In the genomic region with DNA sequence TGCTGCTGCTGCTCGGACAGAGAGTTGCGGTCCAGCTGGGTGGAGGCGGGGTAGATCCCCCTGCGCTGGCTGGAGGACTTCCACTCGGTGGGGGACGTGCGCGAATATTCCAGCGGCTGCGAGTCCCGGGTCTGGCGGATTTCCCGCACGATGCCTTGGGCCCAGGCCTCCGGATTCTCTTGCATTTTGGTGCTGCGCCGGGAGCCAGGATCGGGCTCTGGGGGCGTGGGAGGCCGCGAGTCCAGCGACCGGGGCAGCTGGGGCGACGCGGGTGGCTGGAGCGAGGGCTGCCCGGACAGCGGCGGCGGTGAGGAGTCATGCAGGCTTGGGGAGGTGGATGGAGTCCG, we compare ENCODE assay signal across 25 cellular contexts. TPM values are rescaled to one million over a fixed set of nuclear protein-coding genes. Genes with fewer than 3 reads are reported as not detected.
DNase-seq lines count a peak whose midpoint lies in the region; ATAC-seq, FAIRE-seq and TF ChIP-seq lines count a peak whose summit lies in the region.
"Had no signal": no experiment of that assay in that cellular context is flagged by ENCODE, and none has a peak within 500 bp of the region (broad histone marks: within the 10 kb centered on the region; RNA-seq: fewer than 3 reads in every experiment).

No MANE protein-coding gene starts in this region.

- FAIRE-seq in kidney (lab: Jason Lieb, UNC) (no peak), urothelium cell line (lab: Jason Lieb, UNC) (no peak)
- FAIRE-seq: A204.1, GM12878, GM19239, HTR-8/SVneo had no signal

- H4K20me1 ChIP-seq in GM23338 (replicated peaks; ENCODE audit: insufficient read depth): no peaks in the 10 kb centered on the region

- H3K27ac ChIP-seq in GM23338 (ENCODE audit: low read depth) (no peak overlapping the region), kidney (ENCODE audit: low read depth in 2 of 2, low read length in 2 of 2) (no peak overlapping the region), spleen (no peak overlapping the region), foreskin keratinocyte (no peak overlapping the region)

- ATAC-seq in GM23338: no peak
- ATAC-seq in HG03460 (IDR thresholded peaks at IDR 0.05; ENCODE audit: unreplicated experiment): no peak
- no peak for ATAC-seq in foreskin keratinocyte
- ATAC-seq: GM12878 had no signal

- H3K9me2 ChIP-seq in GM23338 (ENCODE audit: insufficient read depth): 0 out of 2 replicates have a peak, but pooled peaks cover 4% of the 10 kb centered on the region

- H3F3A ChIP-seq in GM23338 (replicated peaks; ENCODE audit: low read depth): no peaks in the 10 kb centered on the region

- intact Hi-C loops in kidney (cut with DNase I): no loop called here
- intact Hi-C loops in spleen (cut with DNase I; ENCODE audit: low total_unique reads): no loop called here

- 84 to 94% (median 90%) methylated on average over 31 to 32 of the region's 32 CpGs for WGBS in spleen, 5 donors

- H3K27ac Mint-ChIP-seq in GM23338: no peak overlapping the region
- H3K27ac Mint-ChIP-seq: CD4-positive, CD25-positive, alpha-beta regulatory T cell; CD8-positive, alpha-beta memory T cell had no signal

- H3K9me3 Mint-ChIP-seq in GM23338: no peaks in the 10 kb centered on the region; the same call in 2 of the 3 replicates

- TF ChIP-seq CTCF in GM23338 (conservative IDR thresholded peaks at IDR 0.05; ENCODE audit: low read depth in 2 of 2) (no peak), kidney (IDR thresholded peaks at IDR 0.05; ENCODE audit: borderline replicate concordance, extremely low read depth, insufficient read depth) (no peak), spleen (IDR thresholded peaks at IDR 0.05 in 8 of 11, conservative IDR thresholded peaks at IDR 0.05 in 3 of 11) (no peak), foreskin keratinocyte (conservative IDR thresholded peaks at IDR 0.05) (no peak)

- H3K36me3 ChIP-seq in GM23338 (ENCODE audit: insufficient read depth) (no peaks in the 10 kb centered on the region), H7 (replicated peaks; ENCODE audit: control insufficient read depth, insufficient read depth, low read length) (no peaks in the 10 kb centered on the region), kidney (ENCODE audit: control insufficient read depth in 1 of 2, insufficient read depth in 2 of 2, low read length in 2 of 2) (no peaks in the 10 kb centered on the region), spleen (no peaks in the 10 kb centered on the region)
- H3K36me3 ChIP-seq: BE2C had no signal

- TF ChIP-seq POLR2A in spleen (IDR thresholded peaks at IDR 0.05): no peak

- DNase-seq in GM23338 (ENCODE audit: low spot score): peak; percentile 2
- DNase-seq in H7: peak; percentile 6
- peak; percentile 70 for DNase-seq in kidney
- DNase-seq in spleen: peak; percentile 71
- DNase-seq in urothelium cell line (ENCODE audit: low spot score): no peak
- no peak for DNase-seq in foreskin keratinocyte
- DNase-seq: ACHN; BE2C; C1 segment of cervical spinal cord; CD4-positive, CD25-positive, alpha-beta regulatory T cell; CD8-positive, alpha-beta memory T cell; COR-L47; DMS 273 treated with DMSO at 0.1 percent for 48 hours; DMS53; DND-41; EL; HCEC 1CT had no signal

- peaks cover 1% of the 10 kb centered on the region for H3K27me3 Mint-ChIP-seq in GM23338 (ENCODE audit: insufficient read depth, low read depth, poor library complexity)
- H3K27me3 Mint-ChIP-seq: CD4-positive, CD25-positive, alpha-beta regulatory T cell; CD8-positive, alpha-beta memory T cell; IgD-negative memory B cell had no signal

- no peak overlapping the region for H3K9ac ChIP-seq in kidney (ENCODE audit: low read length in 2 of 2)

- peaks cover 0 to under 1% of the 10 kb centered on the region in 2 donors for H3K9me3 ChIP-seq in kidney (ENCODE audit: control insufficient read depth in 1 of 2, low read length in 2 of 2)
- peaks cover 0 to 12% (median 5%) of the 10 kb centered on the region in 8 donors for H3K9me3 ChIP-seq in spleen
- H3K9me3 ChIP-seq: BE2C had no signal

- H3K4me2 ChIP-seq in GM23338: no peak overlapping the region

- no peak overlapping the region for H3K4me3 Mint-ChIP-seq in GM23338
- H3K4me3 Mint-ChIP-seq: CD4-positive, CD25-positive, alpha-beta regulatory T cell; CD8-positive, alpha-beta memory T cell had no signal

- H3K27me3 ChIP-seq in GM23338 (ENCODE audit: insufficient read depth) (no peaks in the 10 kb centered on the region), H7 (ENCODE audit: control insufficient read depth, insufficient read depth, low read length) (no peaks in the 10 kb centered on the region), spleen (replicated peaks in 1 of 7) (no peaks in the 10 kb centered on the region), foreskin keratinocyte (no peaks in the 10 kb centered on the region)
- H3K27me3 ChIP-seq: BE2C had no signal

- H3K4me1 Mint-ChIP-seq in GM23338: no peaks in the 10 kb centered on the region
- H3K4me1 Mint-ChIP-seq: IgD-negative memory B cell had no signal

- H3K4me3 ChIP-seq in GM23338 (no peak overlapping the region), H7 (ENCODE audit: insufficient read depth, low read depth, low read length) (no peak overlapping the region), kidney (ENCODE audit: low read length in 2 of 2) (no peak overlapping the region), spleen (no peak overlapping the region)
- H3K4me3 ChIP-seq: GM12878 had no signal

- no peaks in the 10 kb centered on the region for H3K36me3 Mint-ChIP-seq in GM23338 (ENCODE audit: low read depth)

- H2AFZ ChIP-seq in GM23338: no peak overlapping the region

- H3K4me1 ChIP-seq in GM23338 (ENCODE audit: insufficient read depth): no peaks in the 10 kb centered on the region
- no peaks in the 10 kb centered on the region for H3K4me1 ChIP-seq in kidney (ENCODE audit: control insufficient read depth in 1 of 2, insufficient read depth in 1 of 2, low read depth in 1 of 2, low read length in 2 of 2)
- no peaks in the 10 kb centered on the region for H3K4me1 ChIP-seq in spleen
- peaks cover 23% of the 10 kb centered on the region for H3K4me1 ChIP-seq in foreskin keratinocyte

- H3K79me2 ChIP-seq in GM23338 (replicated peaks; ENCODE audit: insufficient read depth): no peaks in the 10 kb centered on the region

TF ChIP-seq in GM23338, 12 proteins besides CTCF, POLR2A, EP300 and RAD21:
- no peak for TF ChIP-seq NANOG (IDR thresholded peaks at IDR 0.05; ENCODE audit: borderline replicate concordance)
- no peak for TF ChIP-seq CREB1 (CRISPR knock-in tag; IDR thresholded peaks at IDR 0.05; ENCODE audit: low read depth)
- no peak for TF ChIP-seq ZNF331 (CRISPR knock-in tag; IDR thresholded peaks at IDR 0.05; ENCODE audit: low read depth)
- no peak for TF ChIP-seq JUNB (IDR thresholded peaks at IDR 0.05; ENCODE audit: unreplicated experiment)
- no peak for TF ChIP-seq POLR2AphosphoS5 (IDR thresholded peaks at IDR 0.05; ENCODE audit: low read depth)
- TF ChIP-seq ZNF114 (CRISPR knock-in tag; IDR thresholded peaks at IDR 0.05): no peak
- no peak for TF ChIP-seq ETS1 (IDR thresholded peaks at IDR 0.05)
- no peak for TF ChIP-seq EZH2 (IDR thresholded peaks at IDR 0.05; ENCODE audit: low read depth, unreplicated experiment)
- TF ChIP-seq STAT1 (IDR thresholded peaks at IDR 0.05; ENCODE audit: unreplicated experiment): no peak

RNA-seq across cellular contexts. Expression of gene NT5C1B, which starts 4.8 kb away (rescaled TPM):
- not detected in 2 replicates for total RNA-seq in GM23338 (2014; rRNA removed; shearing (Covaris generic))
- polyA plus RNA-seq in GM23338 (2016; fragmentation: Nextera tagmentation; extraction: Ambion mirVana) (not detected in 2 replicates), kidney (ENCODE audit: insufficient read depth, low read depth, low replicate concordance) (not detected), spleen (not detected), foreskin keratinocyte (not detected in 2 replicates)
- total RNA-seq in H7 (2014; rRNA removed; shearing (Covaris generic)): not detected in 2 replicates
- total RNA-seq in kidney (not detected), spleen (not detected), foreskin keratinocyte (not detected in 2 replicates)
- total RNA-seq: CD4-positive, CD25-positive, alpha-beta regulatory T cell; CD8-positive, alpha-beta memory T cell; G401; GM12878; H4 had no signal

RNA-seq across cellular contexts. Expression of gene RDH14, which starts 24.1 kb away (rescaled TPM):
- total RNA-seq in GM23338 (2014; rRNA removed; shearing (Covaris generic)): 38.0 and 38.1 TPM in 2 replicates
- polyA plus RNA-seq in GM23338 (2016; fragmentation: Nextera tagmentation; extraction: Ambion mirVana) (40.6 and 41.7 TPM in 2 replicates), kidney (ENCODE audit: insufficient read depth, low read depth, low replicate concordance) (31.6 TPM), spleen (10 to 100 TPM; 17.6 to 19.3 (median 18.8) TPM), foreskin keratinocyte (21.2 and 26.3 TPM in 2 replicates)
- total RNA-seq in H7 (2014; rRNA removed; shearing (Covaris generic)): 29.7 and 31.7 TPM in 2 replicates
- total RNA-seq in kidney (22.1 TPM), spleen (10 to 100 TPM; 14.2 to 26.0 (median 21.8) TPM), foreskin keratinocyte (29.1 and 32.8 TPM in 2 replicates)

Comparison
In these comparisons a context has a peak if more than half of its experiments do, and no peak if none do; other contexts are left out.
1. DNase-seq: peak in GM23338 (single experiment), H7 (single experiment), kidney (single experiment) and spleen (single experiment); none in urothelium cell line (single experiment) and foreskin keratinocyte (0 of 2).